ENCODE assay signal across 18 cellular contexts in the genomic region with DNA sequence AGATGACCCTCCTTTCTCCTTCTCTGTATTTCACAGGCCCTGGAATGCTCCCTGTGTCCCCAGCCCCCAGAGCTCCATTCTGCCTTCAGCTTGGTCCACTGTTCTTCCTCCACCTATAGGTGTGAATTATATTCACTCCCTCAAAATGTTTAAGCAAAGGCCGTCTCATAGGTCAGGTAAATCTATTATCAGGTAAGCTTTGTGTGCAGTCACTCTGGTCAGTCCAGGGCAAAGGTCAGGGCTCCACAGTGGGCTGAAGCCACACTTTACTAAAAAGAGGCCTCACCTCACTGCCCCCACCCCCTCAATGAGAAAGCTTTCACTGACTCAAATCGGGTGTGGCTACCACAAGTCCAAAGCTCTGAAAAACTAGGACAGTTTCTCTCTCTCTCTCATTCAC.
DNase-seq lines count a peak whose midpoint lies in the region; ATAC-seq and TF ChIP-seq lines count a peak whose summit lies in the region.
"Had no signal": no experiment of that assay in that cellular context is flagged by ENCODE, and none has a peak within 500 bp of the region (broad histone marks: within the 10 kb centered on the region; RNA-seq: fewer than 3 reads in every experiment).

No MANE protein-coding gene starts in this region.

- H3K4me3 Mint-ChIP-seq in nephron progenitor cell: no peak overlapping the region

- CTCF ChIA-PET in PC-3 (lab: Charles Lee): interaction anchor here (0.5 to 2.9 kb wide), 15 partner anchors 8 to 734 kb away, joined by 3 to 32 read pairs (median 4); a partner anchor contains a TSS

- no peaks in the 10 kb centered on the region for H4K20me1 ChIP-seq in PC-3 (ENCODE audit: low read length)

- H3K27me3 Mint-ChIP-seq in nephron progenitor cell (ENCODE audit: low read depth, poor library complexity): no peaks in the 10 kb centered on the region

- no peak overlapping the region for H2AFZ ChIP-seq in PC-3 (ENCODE audit: low read length)
- H2AFZ ChIP-seq: parathyroid adenoma had no signal

- peaks cover 9% of the 10 kb centered on the region for H3K9me3 ChIP-seq in PC-3 (ENCODE audit: low read length)
- H3K9me3 ChIP-seq: uterus had no signal

- H3K4me3 ChIP-seq in PC-3 (ENCODE audit: low read length) (no peak overlapping the region; the same call in 1 of the 2 replicates), epithelial cell of esophagus (ENCODE audit: low read length) (no peak overlapping the region)
- H3K4me3 ChIP-seq: heart right ventricle, uterus had no signal

- BruUV-seq in PC-3 (replicated peaks; lab: Mats Ljungman, UMichigan): no TSS peak

- H3K4me1 ChIP-seq in PC-3 (ENCODE audit: insufficient read depth, low read length): peaks cover 63% of the 10 kb centered on the region
- H3K4me1 ChIP-seq: parathyroid adenoma, uterus had no signal

- peaks cover 31% of the 10 kb centered on the region for H3K79me2 ChIP-seq in PC-3 (ENCODE audit: low read length)
- H3K79me2 ChIP-seq: parathyroid adenoma had no signal

- peak overlapping the region; percentile 64 for H3K4me2 ChIP-seq in PC-3 (ENCODE audit: low read length)

- intact Hi-C loops in PC-3 (cut with micrococcal nuclease): loop anchor here (1.0 to 2.0 kb wide), 4 partner anchors 34 to 375 kb away; no protein-coding TSS in a partner anchor

- in situ Hi-C loops in GM13976 (cut with MboI; ENCODE audit: low sequenced_read_pairs, unreplicated experiment): no loop called here

- peak; percentile 63 for ATAC-seq in PC-3
- no peak for ATAC-seq in HG03196 (IDR thresholded peaks at IDR 0.05; ENCODE audit: unreplicated experiment)
- no peak for ATAC-seq in HG02870 (IDR thresholded peaks at IDR 0.05; ENCODE audit: unreplicated experiment)
- ATAC-seq: heart right ventricle; stimulated activated naive CD8-positive, alpha-beta T cell treated with anti-CD3 and anti-CD28 coated beads, Interleukin-15, Interleukin-2, amounts not matched to agents 100 U/mL and 50 U/mL, for 24 hours had no signal

- peak overlapping the region; percentile 94 for H3K27ac ChIP-seq in PC-3 (ENCODE audit: low read length)
- H3K27ac ChIP-seq: parathyroid adenoma had no signal

- no peaks in the 10 kb centered on the region for H3K27me3 ChIP-seq in PC-3 (ENCODE audit: low read length)
- H3K27me3 ChIP-seq: heart right ventricle, uterus had no signal

- DNase-seq in Daoy (ENCODE audit: low read depth): peak; percentile 58
- DNase-seq in PC-3: peak; percentile 75
- DNase-seq in epithelial cell of esophagus (ENCODE audit: low read depth): peak; percentile 51
- DNase-seq in nephron progenitor cell: no peak
- no peak for DNase-seq in GM13976 (ENCODE audit: low spot score)
- no peak for DNase-seq in dedifferentiated amniotic fluid mesenchymal stem cell (ENCODE audit: extremely low spot score)
- DNase-seq: activated effector memory CD4-positive, alpha-beta T cell treated with Interleukin-2 at 50 U/mL for 16 hours; amygdala; erythroblast; heart right ventricle; NCI-H1930; NCI-H526; stimulated activated naive CD8-positive, alpha-beta T cell treated with anti-CD3 and anti-CD28 coated beads, Interleukin-15, Interleukin-2, amounts not matched to agents 100 U/mL and 50 U/mL, for 24 hours; T-helper 1 cell; uterus had no signal

- peaks cover 11% of the 10 kb centered on the region for H3F3A ChIP-seq in PC-3 (ENCODE audit: low read length, unreplicated experiment)

- TF ChIP-seq CTCF in PC-3 (conservative IDR thresholded peaks at IDR 0.05; ENCODE audit: low read depth, low read length): peak; percentile 48; the same call in 1 of the 2 replicates
- TF ChIP-seq CTCF in epithelial cell of esophagus (IDR thresholded peaks at IDR 0.05; ENCODE audit: insufficient read depth, low read depth, low read length, missing control alignments): peak; percentile 5
- TF ChIP-seq CTCF in nephron progenitor cell (IDR thresholded peaks at IDR 0.05): no peak
- no peak for TF ChIP-seq CTCF in GM13976 (IDR thresholded peaks at IDR 0.05; ENCODE audit: borderline replicate concordance, control extremely low read depth, extremely low read depth, insufficient read depth, missing control alignments)

- no peaks in the 10 kb centered on the region for H3K9me2 ChIP-seq in PC-3 (replicated peaks; ENCODE audit: low read length)

- peaks cover 41% of the 10 kb centered on the region for H3K4me1 Mint-ChIP-seq in nephron progenitor cell

- H3K9ac ChIP-seq in PC-3 (ENCODE audit: low read length): peak overlapping the region; percentile 91
- H3K9ac ChIP-seq: parathyroid adenoma had no signal

- peaks cover 16% of the 10 kb centered on the region for H3K9me3 Mint-ChIP-seq in nephron progenitor cell

- peaks cover 8% of the 10 kb centered on the region for H3K36me3 ChIP-seq in PC-3 (ENCODE audit: low read depth, low read length)
- H3K36me3 ChIP-seq: heart right ventricle, uterus had no signal

- peak overlapping the region; percentile 6 for H3K27ac Mint-ChIP-seq in nephron progenitor cell

- H3K36me3 Mint-ChIP-seq in nephron progenitor cell (ENCODE audit: low read depth): peaks cover 19% of the 10 kb centered on the region

- POLR2A ChIA-PET in PC-3 (lab: Charles Lee; ENCODE audit: unreplicated experiment): interaction anchor here (0.8 to 2.5 kb wide), 2 partner anchors 8 to 111 kb away, joined by 3 to 7 read pairs; no protein-coding TSS in a partner anchor

Comparison
In these comparisons a context has a peak if more than half of its experiments do, and no peak if none do; other contexts are left out.
1. DNase-seq: peak in Daoy (single experiment), PC-3 (single experiment) and epithelial cell of esophagus (single experiment); none in nephron progenitor cell (single experiment), GM13976 (single experiment) and dedifferentiated amniotic fluid mesenchymal stem cell (single experiment).
2. CTCF ChIP-seq: peak in PC-3 (single experiment) and epithelial cell of esophagus (single experiment); none in nephron progenitor cell (single experiment) and GM13976 (single experiment).